ENCODE assay signal across 8 cellular contexts in genomic region chr16:12573730-12574383, GRCh38.
DNase-seq lines count a peak whose midpoint lies in the region; ATAC-seq and TF ChIP-seq lines count a peak whose summit lies in the region.

No MANE protein-coding gene starts in this region.

- H3K4me3 ChIP-seq in GM06990 (replicated peaks; ENCODE audit: low read depth, low read length): no peak overlapping the region

- DNase-seq in GM06990 (ENCODE audit: extremely low read depth, insufficient read length): no peak
- peak; percentile 17 for DNase-seq in NCI-H2029 (lab: John Stamatoyannopoulos, UW)
- peak; percentile 50 to 52 for DNase-seq in activated CD4-positive, alpha-beta T cell treated with anti-CD3 and anti-CD28 coated beads for 4 hours
- DNase-seq in ecto neural progenitor cell (ENCODE audit: low spot score): peak; percentile 68
- DNase-seq in mesenteric fat pad (ENCODE audit: low spot score): peak; percentile 67
- DNase-seq in stimulated activated CD8-positive, alpha-beta memory T cell treated with anti-CD3 and anti-CD28 coated beads, Interleukin-7, amount 100 ng/mL, for 4 hours (ENCODE audit: low read depth in 2 of 2): peak; percentile 29 to 33
- no peak for DNase-seq in NK-92 treated with Interleukin-12 subunit alpha and Interleukin-12 subunit beta, amount 100 ng/mL, for 24 hours (lab: John Stamatoyannopoulos, UW)

- no peak for ATAC-seq in GM19467 (IDR thresholded peaks at IDR 0.05; ENCODE audit: unreplicated experiment)

- peak; percentile 65 for TF ChIP-seq CTCF in GM06990 (IDR thresholded peaks at IDR 0.05; ENCODE audit: insufficient read depth, low read length, poor library complexity, severe bottlenecking)

- peaks cover 6% of the 10 kb centered on the region for H3K36me3 ChIP-seq in GM06990 (ENCODE audit: control insufficient read depth, insufficient read depth, low read length)

- no peaks in the 10 kb centered on the region for H3K27me3 ChIP-seq in GM06990 (replicated peaks; ENCODE audit: control insufficient read depth, insufficient read depth, low read length)

Comparison
In these comparisons a context has a peak if more than half of its experiments do, and no peak if none do; other contexts are left out.
1. DNase-seq: peak in NCI-H2029 (single experiment), activated CD4-positive, alpha-beta T cell treated with anti-CD3 and anti-CD28 coated beads for 4 hours (2 of 2), ecto neural progenitor cell (single experiment), mesenteric fat pad (single experiment) and stimulated activated CD8-positive, alpha-beta memory T cell treated with anti-CD3 and anti-CD28 coated beads, Interleukin-7, amount 100 ng/mL, for 4 hours (2 of 2); none in GM06990 (single experiment) and NK-92 treated with Interleukin-12 subunit alpha and Interleukin-12 subunit beta, amount 100 ng/mL, for 24 hours (single experiment).